ENCODE assay signal across 8 cellular contexts in the genomic region with DNA sequence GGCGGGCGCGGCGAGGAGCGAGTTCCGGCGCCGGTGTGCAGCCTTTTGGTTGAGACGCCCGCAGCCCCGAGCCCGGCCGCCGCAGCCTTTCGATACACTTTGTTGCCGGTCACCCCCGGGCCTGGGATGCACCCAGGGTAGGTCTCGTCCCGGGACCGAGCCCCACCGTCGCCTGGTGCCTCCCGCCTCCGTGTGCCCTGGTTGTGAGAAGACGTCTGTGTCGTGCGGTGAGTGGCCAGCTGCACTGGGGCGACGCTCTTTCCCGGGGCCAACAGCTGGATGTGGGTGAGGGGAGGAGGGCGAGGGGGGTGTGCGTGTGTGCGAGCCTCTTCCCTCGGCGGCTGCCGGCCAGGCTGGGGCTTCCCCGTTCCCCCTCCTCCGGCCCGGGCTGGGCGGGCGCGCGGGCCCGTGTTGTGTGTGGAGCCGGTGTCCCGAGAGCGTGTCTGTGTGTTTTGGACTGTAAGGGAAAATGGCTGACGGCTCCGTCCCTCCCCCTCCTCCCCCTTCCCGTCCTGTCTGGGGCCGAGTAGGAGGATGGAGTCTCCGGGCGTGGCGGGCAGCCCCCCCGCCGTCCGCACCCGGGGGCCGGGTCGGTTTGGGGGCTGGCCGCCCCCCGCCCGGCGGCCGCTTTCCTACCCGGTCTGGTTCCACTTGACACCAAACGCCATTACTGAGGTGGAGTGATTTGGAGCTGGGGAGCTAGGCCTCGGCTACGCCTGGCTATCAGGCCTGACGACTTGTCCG. TPM values are rescaled to one million over a fixed set of nuclear protein-coding genes. Genes with fewer than 3 reads are reported as not detected.
DNase-seq lines count a peak whose midpoint lies in the region; ATAC-seq and TF ChIP-seq lines count a peak whose summit lies in the region.

No MANE protein-coding gene starts in this region.

- H3K4me1 Mint-ChIP-seq in progenitor cell of endocrine pancreas (ENCODE audit: low read depth): peaks cover 32% of the 10 kb centered on the region

- intact Hi-C loops in left cardiac atrium (cut with DNase I): no loop called here

- WGBS in adipose tissue, 3 donors: 0 to 1% (median 0%) methylated on average over 14 to 69 of the region's 71 CpGs

- DNase-seq in SIG-M5 treated with dmso at 0.1 percent for 504 hours (lab: John Stamatoyannopoulos, UW; ENCODE audit: unreplicated experiment) (peak; percentile 19), SIG-M5 (lab: John Stamatoyannopoulos, UW) (no peak), SK-N-DZ (ENCODE audit: low spot score) (peak; percentile 35), left cardiac atrium (peak; percentile 64), progenitor cell of endocrine pancreas (ENCODE audit: low spot score, unreplicated experiment) (peak; percentile 42)

- no peaks in the 10 kb centered on the region for H3K36me3 Mint-ChIP-seq in progenitor cell of endocrine pancreas (ENCODE audit: insufficient read depth)

- TF ChIP-seq CTCF in progenitor cell of endocrine pancreas (IDR thresholded peaks at IDR 0.05; ENCODE audit: unreplicated experiment): no peak

- H3K4me3 Mint-ChIP-seq in progenitor cell of endocrine pancreas (ENCODE audit: low read depth): peak overlapping the region; percentile 88

- no peaks in the 10 kb centered on the region for H3K9me3 Mint-ChIP-seq in progenitor cell of endocrine pancreas (ENCODE audit: low read depth)

- peak overlapping the region; percentile 93 for H3K27ac Mint-ChIP-seq in progenitor cell of endocrine pancreas

- no peaks in the 10 kb centered on the region for H3K27me3 Mint-ChIP-seq in progenitor cell of endocrine pancreas

- ATAC-seq in HG03135 (IDR thresholded peaks at IDR 0.05; ENCODE audit: unreplicated experiment) (peak; percentile 11), left cardiac atrium (peak; percentile 11 to 25), HG03457 (IDR thresholded peaks at IDR 0.05; ENCODE audit: unreplicated experiment) (no peak)

- peak overlapping the region; percentile 55 for H3K27ac ChIP-seq in adipose tissue (ENCODE audit: low read depth, low read length)

RNA-seq across cellular contexts. Expression of a gene that starts 0.8 kb away (rescaled TPM):
- polyA plus RNA-seq in SK-N-DZ (2014; cell fraction: cytosol; rRNA removed): 22.7 and 26.4 TPM in 2 replicates
- polyA plus RNA-seq in SK-N-DZ (2014; cell fraction: nucleus; rRNA removed): 20.9 and 25.1 TPM in 2 replicates
- polyA plus RNA-seq in adipose tissue: 10 to 100 TPM in 2 of 3 donors, 1 to 10 TPM in 1; 8.9 to 23.7 (median 11.4) TPM
- total RNA-seq in left cardiac atrium (10 to 100 TPM; 49.0 to 69.0 TPM), progenitor cell of endocrine pancreas (75.3 and 79.8 TPM in 2 replicates)
